32 cellular contexts compared by ENCODE assay signal in the genomic region with DNA sequence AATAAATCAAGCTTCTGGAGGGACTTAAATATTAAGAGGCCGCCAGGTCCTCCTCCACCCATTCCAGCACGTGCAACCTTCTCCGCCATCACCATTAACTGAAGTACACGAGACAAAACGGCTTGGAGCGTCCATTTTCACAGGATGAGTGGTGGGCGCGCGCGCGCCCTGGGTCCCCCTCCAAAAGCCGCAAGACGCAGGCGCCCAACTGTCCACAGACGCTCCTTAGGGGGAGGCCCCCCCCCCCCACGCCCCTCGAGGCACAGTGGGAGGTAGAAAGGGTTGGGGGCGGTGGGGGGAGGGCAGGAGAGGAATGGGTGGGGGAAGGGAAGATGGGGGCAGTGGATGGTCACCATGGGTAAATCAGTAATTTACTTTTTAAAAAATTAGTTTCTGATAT. TPM values are rescaled to one million over a fixed set of nuclear protein-coding genes. Genes with fewer than 3 reads are reported as not detected.
"Had no signal": no experiment of that assay in that cellular context is flagged by ENCODE, and none has a peak within 500 bp of the region (broad histone marks: within the 10 kb centered on the region; RNA-seq: fewer than 3 reads in every experiment).

No MANE protein-coding gene starts in this region.

- ATAC-seq: stimulated activated effector memory CD8-positive, alpha-beta T cell treated with anti-CD3 and anti-CD28 coated beads, Interleukin-12 subunit alpha, Interleukin-12 subunit beta, amount 100 ng/mL, for 72 hours; stimulated activated memory B cell treated with anti-CD40 and anti-IgM and Interleukin-4, amounts not matched to agents 10 μg/mL and 1 μg/mL and 100 μg/mL, for 72 hours; stimulated activated naive B cell treated with anti-CD40 and anti-IgM and Interleukin-4, amounts not matched to agents 10 μg/mL and 1 μg/mL and 100 μg/mL, for 72 hours; stimulated activated naive CD8-positive, alpha-beta T cell treated with anti-CD3 and anti-CD28 coated beads, Interleukin-15, amount 100 ng/mL, for 72 hours; stimulated activated naive CD8-positive, alpha-beta T cell treated with anti-CD3 and anti-CD28 coated beads, Interleukin-15, Interleukin-2, amounts not matched to agents 100 U/mL and 50 U/mL, for 24 hours; upper lobe of right lung had no signal

- H3K4me3 ChIP-seq: stomach, suprapubic skin, thoracic aorta, thyroid gland, tibial artery, tibial nerve, transverse colon, upper lobe of left lung, upper lobe of right lung, uterus, vagina had no signal

- H3K36me3 ChIP-seq: stomach, suprapubic skin, thoracic aorta, thyroid gland, tibial artery, tibial nerve, transverse colon, upper lobe of left lung, upper lobe of right lung, uterus, vagina had no signal

- FAIRE-seq: urothelium cell line had no signal

- H3K27me3 Mint-ChIP-seq: stimulated activated memory B cell treated with anti-CD40 and anti-IgM and Interleukin-4, amounts not matched to agents 10 μg/mL and 1 μg/mL and 100 μg/mL, for 72 hours had no signal

- H3K9me3 Mint-ChIP-seq: stimulated activated effector memory CD8-positive, alpha-beta T cell treated with anti-CD3 and anti-CD28 coated beads, Interleukin-12 subunit alpha, Interleukin-12 subunit beta, amount 100 ng/mL, for 72 hours; stimulated activated memory B cell treated with anti-CD40 and anti-IgM and Interleukin-4, amounts not matched to agents 10 μg/mL and 1 μg/mL and 100 μg/mL, for 72 hours; stimulated activated naive B cell treated with anti-CD40 and anti-IgM and Interleukin-4, amounts not matched to agents 10 μg/mL and 1 μg/mL and 100 μg/mL, for 72 hours; stimulated activated naive CD8-positive, alpha-beta T cell treated with anti-CD3 and anti-CD28 coated beads, Interleukin-15, amount 100 ng/mL, for 72 hours; stimulated activated naive CD8-positive, alpha-beta T cell treated with anti-CD3 and anti-CD28 coated beads, Interleukin-15, Interleukin-2, amounts not matched to agents 100 ng/mL and 50 ng/mL, for 24 hours; type B pancreatic cell had no signal

- H3K27ac ChIP-seq: stomach, suprapubic skin, thoracic aorta, thyroid gland, tibial artery, tibial nerve, transverse colon, upper lobe of left lung, upper lobe of right lung, uterus, vagina had no signal

- DNase-seq: stimulated activated CD4-positive, alpha-beta T cell treated with anti-CD3 and anti-CD28 coated beads, Interleukin-2, amount 100 ng/mL, for 48 hours; stimulated activated CD4-positive, alpha-beta T cell treated with anti-CD3 and anti-CD28 coated beads, Interleukin-4, amount 100 ng/mL, for 1 hour; stimulated activated CD4-positive, alpha-beta T cell treated with anti-CD3 and anti-CD28 coated beads, Interleukin-4, amount 100 ng/mL, for 24 hours; stimulated activated CD4-positive, alpha-beta T cell treated with anti-CD3 and anti-CD28 coated beads, Interleukin-4, amount 100 ng/mL, for 4 hours; stimulated activated CD8-positive, alpha-beta memory T cell treated with anti-CD3 and anti-CD28 coated beads, Interleukin-4, amount 100 ng/mL, for 48 hours; stimulated activated naive B cell treated with anti-CD40 and anti-IgM and Interleukin-4, amounts not matched to agents 10 μg/mL and 1 μg/mL and 100 μg/mL, for 72 hours; stimulated activated naive CD4-positive, alpha-beta T cell; stimulated activated naive CD4-positive, alpha-beta T cell treated with Interleukin-2 at 50 U/mL for 16 hours; stimulated activated naive CD8-positive, alpha-beta T cell treated with anti-CD3 and anti-CD28 coated beads, Interleukin-15, amount 100 ng/mL, for 72 hours; stimulated activated naive CD8-positive, alpha-beta T cell treated with anti-CD3 and anti-CD28 coated beads, Interleukin-15, Interleukin-2, amounts not matched to agents 100 U/mL and 50 U/mL, for 24 hours; stomach; substantia nigra; thyroid gland; tibial artery; transverse colon; trophoblast cell; upper lobe of right lung; uterus had no signal

- H3K4me3 Mint-ChIP-seq: stimulated activated effector memory CD8-positive, alpha-beta T cell treated with anti-CD3 and anti-CD28 coated beads, Interleukin-12 subunit alpha, Interleukin-12 subunit beta, amount 100 ng/mL, for 72 hours; stimulated activated memory B cell treated with anti-CD40 and anti-IgM and Interleukin-4, amounts not matched to agents 10 μg/mL and 1 μg/mL and 100 μg/mL, for 72 hours; stimulated activated naive B cell treated with anti-CD40 and anti-IgM and Interleukin-4, amounts not matched to agents 10 μg/mL and 1 μg/mL and 100 μg/mL, for 72 hours; stimulated activated naive CD8-positive, alpha-beta T cell treated with anti-CD3 and anti-CD28 coated beads, Interleukin-15, amount 100 ng/mL, for 72 hours; stimulated activated naive CD8-positive, alpha-beta T cell treated with anti-CD3 and anti-CD28 coated beads, Interleukin-15, Interleukin-2, amounts not matched to agents 100 ng/mL and 50 ng/mL, for 24 hours; type B pancreatic cell had no signal

- H3K27ac Mint-ChIP-seq: stimulated activated effector memory CD8-positive, alpha-beta T cell treated with anti-CD3 and anti-CD28 coated beads, Interleukin-12 subunit alpha, Interleukin-12 subunit beta, amount 100 ng/mL, for 72 hours; stimulated activated memory B cell treated with anti-CD40 and anti-IgM and Interleukin-4, amounts not matched to agents 10 μg/mL and 1 μg/mL and 100 μg/mL, for 72 hours; stimulated activated naive B cell treated with anti-CD40 and anti-IgM and Interleukin-4, amounts not matched to agents 10 μg/mL and 1 μg/mL and 100 μg/mL, for 72 hours; stimulated activated naive CD8-positive, alpha-beta T cell treated with anti-CD3 and anti-CD28 coated beads, Interleukin-15, amount 100 ng/mL, for 72 hours; stimulated activated naive CD8-positive, alpha-beta T cell treated with anti-CD3 and anti-CD28 coated beads, Interleukin-15, Interleukin-2, amounts not matched to agents 100 ng/mL and 50 ng/mL, for 24 hours; type B pancreatic cell had no signal

- H3K27me3 ChIP-seq: thyroid gland, upper lobe of left lung, upper lobe of right lung, uterus, vagina had no signal

- H3K4me1 ChIP-seq: stomach, suprapubic skin, thyroid gland, tibial artery, tibial nerve, transverse colon, upper lobe of left lung, upper lobe of right lung, uterus, vagina had no signal

- H3K9me3 ChIP-seq: stomach, suprapubic skin, thoracic aorta, thyroid gland, tibial artery, tibial nerve, transverse colon, upper lobe of left lung, upper lobe of right lung, uterus, vagina had no signal

- H3K36me3 Mint-ChIP-seq: stimulated activated effector memory CD8-positive, alpha-beta T cell treated with anti-CD3 and anti-CD28 coated beads, Interleukin-12 subunit alpha, Interleukin-12 subunit beta, amount 100 ng/mL, for 72 hours; stimulated activated memory B cell treated with anti-CD40 and anti-IgM and Interleukin-4, amounts not matched to agents 10 μg/mL and 1 μg/mL and 100 μg/mL, for 72 hours; stimulated activated naive B cell treated with anti-CD40 and anti-IgM and Interleukin-4, amounts not matched to agents 10 μg/mL and 1 μg/mL and 100 μg/mL, for 72 hours; type B pancreatic cell had no signal

RNA-seq across cellular contexts. Expression of a gene that starts 34.3 kb away (rescaled TPM):
- total RNA-seq: stomach, subcutaneous adipose tissue, suprapubic skin, temporal lobe, thoracic aorta, thyroid gland, tibial nerve, transverse colon, upper lobe of left lung, upper lobe of right lung, ureter, urinary bladder, uterus, vagina had no signal
- polyA plus RNA-seq: stomach, urinary bladder had no signal
